ENCODE assay signal across 29 cellular contexts in genomic region chrX:141619336-141619735, GRCh38. TPM values are rescaled to one million over a fixed set of nuclear protein-coding genes. Genes with fewer than 3 reads are reported as not detected.
DNase-seq lines count a peak whose midpoint lies in the region; ATAC-seq and TF ChIP-seq lines count a peak whose summit lies in the region.
"Had no signal": no experiment of that assay in that cellular context is flagged by ENCODE, and none has a peak within 500 bp of the region (broad histone marks: within the 10 kb centered on the region; RNA-seq: fewer than 3 reads in every experiment).

No MANE protein-coding gene starts in this region.

- ATAC-seq in right lobe of liver: no peak
- ATAC-seq in naive thymus-derived CD4-positive, alpha-beta T cell: no peak
- ATAC-seq: HCT116, Right ventricle myocardium inferior, SK-N-SH treated with all-trans-retinoic acid at 6 μM for 48 hours had no signal

- DNase-seq in AG04449 (ENCODE audit: low read depth, low spot score) (peak; percentile 51), GM23248 (peak; percentile 1), astrocyte of the spinal cord (ENCODE audit: low read depth, low spot score) (peak; percentile 7), fibroblast of pulmonary artery (ENCODE audit: low read depth) (peak; percentile 7), COR-L47 (lab: John Stamatoyannopoulos, UW) (no peak), right lobe of liver (no peak), germinal center (ENCODE audit: low spot score) (no peak)
- DNase-seq in naive thymus-derived CD4-positive, alpha-beta T cell: no peak
- DNase-seq: Caco-2; CD4-positive, CD25-positive, alpha-beta regulatory T cell; DMS79; Karpas-422; NCI-H1092; NCI-H1417 treated with DMSO at 0.1 percent for 48 hours; NCI-H1694 treated with DMSO at 0.1 percent for 48 hours; NCI-H2081; NCI-H2171; NCI-H226; NCI-H510A; NK-92 treated with Interleukin-12 subunit alpha and Interleukin-12 subunit beta, amount 100 ng/mL, for 24 hours; PC-9; SJCRH30 had no signal

- H3K4me3 Mint-ChIP-seq in naive thymus-derived CD4-positive, alpha-beta T cell: no peak overlapping the region
- H3K4me3 Mint-ChIP-seq: CD4-positive, CD25-positive, alpha-beta regulatory T cell had no signal

- intact Hi-C loops in right lobe of liver (cut with DNase I): no loop called here
- intact Hi-C loops in naive thymus-derived CD4-positive, alpha-beta T cell (cut with micrococcal nuclease): no loop called here

- H2AFZ ChIP-seq in GM23248: no peak overlapping the region
- H2AFZ ChIP-seq: PC-9 had no signal

- no peak overlapping the region for H3K4me2 ChIP-seq in GM23248 (ENCODE audit: unreplicated experiment)
- H3K4me2 ChIP-seq: BLaER1, PC-9 had no signal

- H3K9me2 ChIP-seq in GM23248 (ENCODE audit: insufficient read depth): no peaks in the 10 kb centered on the region

- H3K9me3 ChIP-seq in GM23248 (ENCODE audit: low read depth) (no peaks in the 10 kb centered on the region), right lobe of liver (no peaks in the 10 kb centered on the region)
- no peaks in the 10 kb centered on the region for H3K9me3 ChIP-seq in naive thymus-derived CD4-positive, alpha-beta T cell (ENCODE audit: control insufficient read depth in 2 of 3, low read length in 3 of 3)
- H3K9me3 ChIP-seq: BLaER1, Caco-2, SJCRH30 had no signal

- H3K27me3 ChIP-seq in GM23248 (replicated peaks; ENCODE audit: insufficient read depth) (no peaks in the 10 kb centered on the region), right lobe of liver (no peaks in the 10 kb centered on the region)
- H3K27me3 ChIP-seq in naive thymus-derived CD4-positive, alpha-beta T cell (ENCODE audit: control insufficient read depth in 2 of 2, insufficient read depth in 2 of 2, low read length in 2 of 2): no peaks in the 10 kb centered on the region
- H3K27me3 ChIP-seq: SJCRH30 had no signal

- no peaks in the 10 kb centered on the region for H3K36me3 Mint-ChIP-seq in naive thymus-derived CD4-positive, alpha-beta T cell
- H3K36me3 Mint-ChIP-seq: CD4-positive, CD25-positive, alpha-beta regulatory T cell had no signal

- no peaks in the 10 kb centered on the region for H3K4me1 Mint-ChIP-seq in naive thymus-derived CD4-positive, alpha-beta T cell
- H3K4me1 Mint-ChIP-seq: CD4-positive, CD25-positive, alpha-beta regulatory T cell had no signal

- in situ Hi-C loops in GM23248 (cut with MboI) (no loop called here), astrocyte of the spinal cord (cut with HindIII; ENCODE audit: low sequenced_read_pairs) (no loop called here)

- H3K27ac ChIP-seq in GM23248 (no peak overlapping the region), right lobe of liver (no peak overlapping the region)
- no peak overlapping the region for H3K27ac ChIP-seq in naive thymus-derived CD4-positive, alpha-beta T cell (ENCODE audit: low read depth, low read length)
- H3K27ac ChIP-seq: 22Rv1, BLaER1, PC-9, SJCRH30 had no signal

- peaks cover 0 to 14% (median 4%) of the 10 kb centered on the region in 11 donors for H3K9me3 Mint-ChIP-seq in naive thymus-derived CD4-positive, alpha-beta T cell

- H3K4me1 ChIP-seq in GM23248 (ENCODE audit: insufficient read depth): no peaks in the 10 kb centered on the region
- H3K4me1 ChIP-seq in right lobe of liver: no peaks in the 10 kb centered on the region
- H3K4me1 ChIP-seq in naive thymus-derived CD4-positive, alpha-beta T cell (ENCODE audit: control insufficient read depth in 2 of 2, insufficient read depth in 2 of 2, low read length in 2 of 2): no peaks in the 10 kb centered on the region
- H3K4me1 ChIP-seq: BLaER1, Caco-2, SJCRH30 had no signal

- H3K9ac ChIP-seq in GM23248: no peak overlapping the region
- H3K9ac ChIP-seq: BLaER1 had no signal

- H3K27me3 Mint-ChIP-seq in naive thymus-derived CD4-positive, alpha-beta T cell: no peaks in the 10 kb centered on the region
- H3K27me3 Mint-ChIP-seq: CD4-positive, CD25-positive, alpha-beta regulatory T cell had no signal

- H3K36me3 ChIP-seq in GM23248 (ENCODE audit: low read depth) (no peaks in the 10 kb centered on the region), right lobe of liver (no peaks in the 10 kb centered on the region)
- no peaks in the 10 kb centered on the region for H3K36me3 ChIP-seq in naive thymus-derived CD4-positive, alpha-beta T cell (ENCODE audit: control insufficient read depth in 2 of 3, insufficient read depth in 3 of 3, low read length in 3 of 3)
- H3K36me3 ChIP-seq: BLaER1, SJCRH30 had no signal

- 8 to 22% methylated on average over 2 of the region's 2 CpGs for WGBS in GM23248 (ENCODE audit: low coverage in 1 of 2, low lambda C conversion rate in 2 of 2, missing lambda C conversion rate in 2 of 2), 2 experiments
- 50% methylated on average over 2 of the region's 2 CpGs for WGBS in right lobe of liver (ENCODE audit: insufficient coverage, low coverage, low lambda C conversion rate, missing lambda C conversion rate)

- no peak for TF ChIP-seq POLR2A in right lobe of liver (IDR thresholded peaks at IDR 0.05)

- POLR2A ChIA-PET in AG04449 (lab: Yijun Ruan, JAX): no interaction called here
- POLR2A ChIA-PET in naive thymus-derived CD4-positive, alpha-beta T cell (lab: Charles Lee): no interaction called here

- CTCF ChIA-PET in AG04449 (lab: Yijun Ruan, JAX): no interaction called here
- CTCF ChIA-PET in naive thymus-derived CD4-positive, alpha-beta T cell (lab: Charles Lee): no interaction called here

- H3F3A ChIP-seq in GM23248 (ENCODE audit: insufficient read depth): no peaks in the 10 kb centered on the region

- H3K4me3 ChIP-seq in AG04449 (ENCODE audit: low read depth, low read length): no peak overlapping the region
- no peak overlapping the region for H3K4me3 ChIP-seq in GM23248
- H3K4me3 ChIP-seq in astrocyte of the spinal cord (ENCODE audit: low read depth, low read length): no peak overlapping the region
- H3K4me3 ChIP-seq in fibroblast of pulmonary artery (replicated peaks; ENCODE audit: low read depth, low read length): no peak overlapping the region
- H3K4me3 ChIP-seq in right lobe of liver: no peak overlapping the region
- no peak overlapping the region for H3K4me3 ChIP-seq in naive thymus-derived CD4-positive, alpha-beta T cell (ENCODE audit: low read length)
- H3K4me3 ChIP-seq: BLaER1, PC-9, SJCRH30 had no signal

- no peak overlapping the region for H3K27ac Mint-ChIP-seq in naive thymus-derived CD4-positive, alpha-beta T cell
- H3K27ac Mint-ChIP-seq: CD4-positive, CD25-positive, alpha-beta regulatory T cell had no signal

- no peaks in the 10 kb centered on the region for H4K20me1 ChIP-seq in GM23248 (ENCODE audit: insufficient read depth)
- H4K20me1 ChIP-seq: BLaER1 had no signal

- no peak for TF ChIP-seq CTCF in AG04449 (IDR thresholded peaks at IDR 0.05; ENCODE audit: insufficient read depth, low read length, missing control alignments)
- no peak for TF ChIP-seq CTCF in astrocyte of the spinal cord (IDR thresholded peaks at IDR 0.05; ENCODE audit: low read depth, low read length)
- TF ChIP-seq CTCF in fibroblast of pulmonary artery (IDR thresholded peaks at IDR 0.05; ENCODE audit: low read length, missing control alignments): no peak
- TF ChIP-seq CTCF in right lobe of liver (IDR thresholded peaks at IDR 0.05): no peak

- no peaks in the 10 kb centered on the region for H3K79me2 ChIP-seq in GM23248 (ENCODE audit: insufficient read depth)

RNA-seq across cellular contexts. Expression of gene SPANXA2, which starts 29.8 kb away (rescaled TPM):
- not detected in 2 replicates for total RNA-seq in GM23248 (2014; rRNA removed; shearing (Covaris generic))
- polyA plus RNA-seq in GM23248 (2016; fragmentation: Nextera tagmentation; extraction: Ambion mirVana): not detected in 2 replicates
- total RNA-seq in right lobe of liver: not detected
- total RNA-seq in naive thymus-derived CD4-positive, alpha-beta T cell: not detected
- not detected for polyA plus RNA-seq in naive thymus-derived CD4-positive, alpha-beta T cell
- total RNA-seq: Caco-2; CD4-positive, CD25-positive, alpha-beta regulatory T cell; HT-29; Right ventricle myocardium inferior; SJCRH30 had no signal
- polyA plus RNA-seq: CD4-positive, CD25-positive, alpha-beta regulatory T cell had no signal

RNA-seq across cellular contexts. Expression of gene SPANXA1, which starts 34.8 kb away (rescaled TPM):
- total RNA-seq in GM23248 (2014; rRNA removed; shearing (Covaris generic)): not detected in 2 replicates
- not detected in 2 replicates for polyA plus RNA-seq in GM23248 (2016; fragmentation: Nextera tagmentation; extraction: Ambion mirVana)
- not detected for total RNA-seq in right lobe of liver
- not detected for total RNA-seq in naive thymus-derived CD4-positive, alpha-beta T cell
- polyA plus RNA-seq in naive thymus-derived CD4-positive, alpha-beta T cell: not detected
- total RNA-seq: Caco-2; CD4-positive, CD25-positive, alpha-beta regulatory T cell; H4; HT-29; Right ventricle myocardium inferior; SJCRH30 had no signal
- polyA plus RNA-seq: CD4-positive, CD25-positive, alpha-beta regulatory T cell had no signal

Comparison
In these comparisons a context has a peak if more than half of its experiments do, and no peak if none do; other contexts are left out.
1. DNase-seq: peak in AG04449 (single experiment), GM23248 (single experiment), astrocyte of the spinal cord (single experiment) and fibroblast of pulmonary artery (single experiment); none in COR-L47 (single experiment), right lobe of liver (0 of 3), naive thymus-derived CD4-positive, alpha-beta T cell (0 of 9) and germinal center (single experiment).